1 cellular context compared by ENCODE assay signal in genomic region chr12:25518512-25518911, GRCh38.
TF ChIP-seq lines count a peak whose summit lies in the region.

No MANE protein-coding gene starts in this region.

TF ChIP-seq in SK-N-SH, 30 proteins besides CTCF, POLR2A, EP300 and RAD21 (continued from another document):
- TF ChIP-seq, protein P1, sequence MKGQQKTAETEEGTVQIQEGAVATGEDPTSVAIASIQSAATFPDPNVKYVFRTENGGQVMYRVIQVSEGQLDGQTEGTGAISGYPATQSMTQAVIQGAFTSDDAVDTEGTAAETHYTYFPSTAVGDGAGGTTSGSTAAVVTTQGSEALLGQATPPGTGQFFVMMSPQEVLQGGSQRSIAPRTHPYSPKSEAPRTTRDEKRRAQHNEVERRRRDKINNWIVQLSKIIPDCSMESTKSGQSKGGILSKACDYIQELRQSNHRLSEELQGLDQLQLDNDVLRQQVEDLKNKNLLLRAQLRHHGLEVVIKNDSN (IDR thresholded peaks at IDR 0.05; ENCODE audit: borderline replicate concordance, low read depth), result no peak
- TF ChIP-seq GABPA (IDR thresholded peaks at IDR 0.05; ENCODE audit: low read depth) (no peak), MAX (IDR thresholded peaks at IDR 0.05; ENCODE audit: low read depth) (peak; percentile 31; the same call in 1 of the 2 replicates), NFIC (IDR thresholded peaks at IDR 0.05; ENCODE audit: borderline replicate concordance) (no peak; the same call in 1 of the 2 replicates), PBX3 (IDR thresholded peaks at IDR 0.05) (peak; percentile 61), ELF1 (IDR thresholded peaks at IDR 0.05) (no peak), RCOR1 (IDR thresholded peaks at IDR 0.05; ENCODE audit: low read length) (no peak), EZH2phosphoT487 (IDR thresholded peaks at IDR 0.05; ENCODE audit: borderline replicate concordance, low read depth) (no peak)
TF ChIP-seq in SK-N-SH: peak in this region for 7.
